In genomic region chr9:85890962-85891361, GRCh38 we compare ENCODE assay signal across 2 cellular contexts.
A peak's percentile ranks its signal among the peaks of the same experiment; 100 is the strongest.
TF ChIP-seq lines count a peak whose summit lies in the region.

No MANE protein-coding gene starts in this region.

TF ChIP-seq in HepG2, 621 proteins besides CTCF, POLR2A, EP300 and RAD21:
- no peak for TF ChIP-seq ZFP37 (CRISPR knock-in tag; IDR thresholded peaks at IDR 0.05; ENCODE audit: borderline replicate concordance)
- TF ChIP-seq MAFK (conservative IDR thresholded peaks at IDR 0.05 in 1 of 2, IDR thresholded peaks at IDR 0.05 in 1 of 2; ENCODE audit: low read length in 2 of 2): peak; percentile 48 to 75; a peak in 3 of 4 replicates
- no peak for TF ChIP-seq FUBP1 (CRISPR knock-in tag; IDR thresholded peaks at IDR 0.05; ENCODE audit: borderline replicate concordance)
- no peak for TF ChIP-seq ZNF263 (CRISPR knock-in tag; IDR thresholded peaks at IDR 0.05)
- TF ChIP-seq HNF4G (IDR thresholded peaks at IDR 0.05; ENCODE audit: borderline replicate concordance, low read depth, low read length): no peak
- no peak for TF ChIP-seq HNF4G (CRISPR knock-in tag; IDR thresholded peaks at IDR 0.05; ENCODE audit: borderline replicate concordance, low read depth)
- TF ChIP-seq TOE1 (CRISPR knock-in tag; IDR thresholded peaks at IDR 0.05): no peak
- no peak for TF ChIP-seq TBX2 (CRISPR knock-in tag; IDR thresholded peaks at IDR 0.05; ENCODE audit: borderline replicate concordance)
- no peak for TF ChIP-seq HNF1A (IDR thresholded peaks at IDR 0.05; ENCODE audit: low read depth)
- TF ChIP-seq HNF1A (CRISPR knock-in tag; IDR thresholded peaks at IDR 0.05; ENCODE audit: borderline replicate concordance): no peak
- TF ChIP-seq ZFX (CRISPR knock-in tag; IDR thresholded peaks at IDR 0.05; ENCODE audit: low read depth): no peak
- no peak for TF ChIP-seq ZSCAN22 (CRISPR knock-in tag; IDR thresholded peaks at IDR 0.05)
- no peak for TF ChIP-seq ZNF205 (CRISPR knock-in tag; IDR thresholded peaks at IDR 0.05)
- peak; percentile 67 for TF ChIP-seq MAFF (IDR thresholded peaks at IDR 0.05; ENCODE audit: low read depth, low read length)
- no peak for TF ChIP-seq HNF1B (CRISPR knock-in tag; IDR thresholded peaks at IDR 0.05)
- no peak for TF ChIP-seq SRSF1 (optimal IDR thresholded peaks at IDR 0.05; ENCODE audit: low read depth, low read length)

TF ChIP-seq in IMR-90, 13 proteins besides CTCF, POLR2A, EP300 and RAD21:
- TF ChIP-seq MXI1 (IDR thresholded peaks at IDR 0.05; ENCODE audit: borderline replicate concordance, low read depth, low read length) (no peak), MAFK (IDR thresholded peaks at IDR 0.05; ENCODE audit: low read depth, low read length) (peak; percentile 49; the same call in 1 of the 2 replicates)
TF ChIP-seq in IMR-90: peak in this region for 1.
